Comparison of ENCODE assay signal across 1 cellular context in the genomic region with DNA sequence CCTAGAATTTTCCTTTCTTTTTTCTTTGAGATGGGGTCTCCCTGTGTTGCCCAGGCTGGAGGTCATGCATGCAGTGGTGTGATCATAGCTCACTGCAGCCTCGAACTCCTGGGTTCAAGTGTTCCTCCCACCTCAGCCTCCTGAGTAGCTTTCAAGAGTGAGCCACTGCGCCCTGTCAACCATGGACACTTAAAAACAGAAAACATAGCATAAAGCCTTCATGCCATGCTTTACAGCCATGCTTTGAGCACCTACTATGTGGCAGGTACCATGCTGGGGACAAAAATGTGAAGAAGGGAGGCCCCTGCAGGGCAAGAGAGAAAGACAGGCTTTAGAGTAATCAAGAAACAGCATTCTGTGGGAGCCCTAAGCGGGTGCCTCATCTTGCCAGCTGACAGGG.
TF ChIP-seq lines count a peak whose summit lies in the region.

No MANE protein-coding gene starts in this region.

TF ChIP-seq in K562, 482 proteins besides CTCF, POLR2A, EP300 and RAD21:
- no peak for TF ChIP-seq RBM17 (IDR thresholded peaks at IDR 0.05; ENCODE audit: borderline replicate concordance, low read depth, low read length)
- no peak for TF ChIP-seq CBX8 (IDR thresholded peaks at IDR 0.05; ENCODE audit: borderline replicate concordance, extremely low read depth, low read depth, low read length, poor library complexity, severe bottlenecking)
- TF ChIP-seq COPS2 (conservative IDR thresholded peaks at IDR 0.05), result no peak
- TF ChIP-seq GATAD2B (IDR thresholded peaks at IDR 0.05; ENCODE audit: borderline replicate concordance), result no peak
- TF ChIP-seq, protein P1, sequence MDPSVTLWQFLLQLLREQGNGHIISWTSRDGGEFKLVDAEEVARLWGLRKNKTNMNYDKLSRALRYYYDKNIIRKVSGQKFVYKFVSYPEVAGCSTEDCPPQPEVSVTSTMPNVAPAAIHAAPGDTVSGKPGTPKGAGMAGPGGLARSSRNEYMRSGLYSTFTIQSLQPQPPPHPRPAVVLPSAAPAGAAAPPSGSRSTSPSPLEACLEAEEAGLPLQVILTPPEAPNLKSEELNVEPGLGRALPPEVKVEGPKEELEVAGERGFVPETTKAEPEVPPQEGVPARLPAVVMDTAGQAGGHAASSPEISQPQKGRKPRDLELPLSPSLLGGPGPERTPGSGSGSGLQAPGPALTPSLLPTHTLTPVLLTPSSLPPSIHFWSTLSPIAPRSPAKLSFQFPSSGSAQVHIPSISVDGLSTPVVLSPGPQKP (CRISPR knock-in tag; IDR thresholded peaks at IDR 0.05), result no peak
- no peak for TF ChIP-seq PHF20 (IDR thresholded peaks at IDR 0.05; ENCODE audit: partially characterized antibody)
- TF ChIP-seq ZNF785 (CRISPR knock-in tag; IDR thresholded peaks at IDR 0.05), result no peak
- TF ChIP-seq, protein P2, sequence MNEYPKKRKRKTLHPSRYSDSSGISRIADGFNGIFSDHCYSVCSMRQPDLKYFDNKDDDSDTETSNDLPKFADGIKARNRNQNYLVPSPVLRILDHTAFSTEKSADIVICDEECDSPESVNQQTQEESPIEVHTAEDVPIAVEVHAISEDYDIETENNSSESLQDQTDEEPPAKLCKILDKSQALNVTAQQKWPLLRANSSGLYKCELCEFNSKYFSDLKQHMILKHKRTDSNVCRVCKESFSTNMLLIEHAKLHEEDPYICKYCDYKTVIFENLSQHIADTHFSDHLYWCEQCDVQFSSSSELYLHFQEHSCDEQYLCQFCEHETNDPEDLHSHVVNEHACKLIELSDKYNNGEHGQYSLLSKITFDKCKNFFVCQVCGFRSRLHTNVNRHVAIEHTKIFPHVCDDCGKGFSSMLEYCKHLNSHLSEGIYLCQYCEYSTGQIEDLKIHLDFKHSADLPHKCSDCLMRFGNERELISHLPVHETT (CRISPR knock-in tag; conservative IDR thresholded peaks at IDR 0.05 in 1 of 2, IDR thresholded peaks at IDR 0.05 in 1 of 2), result 0 out of 4 replicates have a peak, but pooled peaks of 1 of the 2 experiments have one; percentile 81
- no peak for TF ChIP-seq MYNN (IDR thresholded peaks at IDR 0.05)
- 0 out of 2 replicates have a peak, but pooled peaks have one; percentile 57 for TF ChIP-seq MYNN (CRISPR knock-in tag; IDR thresholded peaks at IDR 0.05)
- no peak for TF ChIP-seq DPF2 (IDR thresholded peaks at IDR 0.05)
- 0 out of 2 replicates have a peak, but pooled peaks have one; percentile 11 for TF ChIP-seq ZNF384 (IDR thresholded peaks at IDR 0.05; ENCODE audit: low read depth, low read length)
- TF ChIP-seq MAFF (IDR thresholded peaks at IDR 0.05; ENCODE audit: low read length), result no peak
- TF ChIP-seq ZNF212 (CRISPR knock-in tag; IDR thresholded peaks at IDR 0.05), result no peak
- TF ChIP-seq ZNF12 (CRISPR knock-in tag; IDR thresholded peaks at IDR 0.05), result no peak
- TF ChIP-seq DNMT1 (IDR thresholded peaks at IDR 0.05), result no peak
- TF ChIP-seq MYBL2 (IDR thresholded peaks at IDR 0.05; ENCODE audit: low read depth), result no peak
- TF ChIP-seq MYBL2 (CRISPR knock-in tag; IDR thresholded peaks at IDR 0.05; ENCODE audit: borderline replicate concordance), result no peak
- peak; percentile 27; the same call in 1 of the 2 replicates for TF ChIP-seq CC2D1A (IDR thresholded peaks at IDR 0.05)
- TF ChIP-seq PHF8 (IDR thresholded peaks at IDR 0.05; ENCODE audit: borderline replicate concordance, low read length), result no peak
- no peak for TF ChIP-seq BCL6 (CRISPR knock-in tag; IDR thresholded peaks at IDR 0.05)
- no peak for TF ChIP-seq HDAC8 (tag; IDR thresholded peaks at IDR 0.05)
- TF ChIP-seq, protein P3, sequence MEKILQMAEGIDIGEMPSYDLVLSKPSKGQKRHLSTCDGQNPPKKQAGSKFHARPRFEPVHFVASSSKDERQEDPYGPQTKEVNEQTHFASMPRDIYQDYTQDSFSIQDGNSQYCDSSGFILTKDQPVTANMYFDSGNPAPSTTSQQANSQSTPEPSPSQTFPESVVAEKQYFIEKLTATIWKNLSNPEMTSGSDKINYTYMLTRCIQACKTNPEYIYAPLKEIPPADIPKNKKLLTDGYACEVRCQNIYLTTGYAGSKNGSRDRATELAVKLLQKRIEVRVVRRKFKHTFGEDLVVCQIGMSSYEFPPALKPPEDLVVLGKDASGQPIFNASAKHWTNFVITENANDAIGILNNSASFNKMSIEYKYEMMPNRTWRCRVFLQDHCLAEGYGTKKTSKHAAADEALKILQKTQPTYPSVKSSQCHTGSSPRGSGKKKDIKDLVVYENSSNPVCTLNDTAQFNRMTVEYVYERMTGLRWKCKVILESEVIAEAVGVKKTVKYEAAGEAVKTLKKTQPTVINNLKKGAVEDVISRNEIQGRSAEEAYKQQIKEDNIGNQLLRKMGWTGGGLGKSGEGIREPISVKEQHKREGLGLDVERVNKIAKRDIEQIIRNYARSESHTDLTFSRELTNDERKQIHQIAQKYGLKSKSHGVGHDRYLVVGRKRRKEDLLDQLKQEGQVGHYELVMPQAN (IDR thresholded peaks at IDR 0.05; ENCODE audit: borderline replicate concordance), result no peak
- no peak for TF ChIP-seq E2F3 (CRISPR knock-in tag; IDR thresholded peaks at IDR 0.05)
- TF ChIP-seq, protein P4, sequence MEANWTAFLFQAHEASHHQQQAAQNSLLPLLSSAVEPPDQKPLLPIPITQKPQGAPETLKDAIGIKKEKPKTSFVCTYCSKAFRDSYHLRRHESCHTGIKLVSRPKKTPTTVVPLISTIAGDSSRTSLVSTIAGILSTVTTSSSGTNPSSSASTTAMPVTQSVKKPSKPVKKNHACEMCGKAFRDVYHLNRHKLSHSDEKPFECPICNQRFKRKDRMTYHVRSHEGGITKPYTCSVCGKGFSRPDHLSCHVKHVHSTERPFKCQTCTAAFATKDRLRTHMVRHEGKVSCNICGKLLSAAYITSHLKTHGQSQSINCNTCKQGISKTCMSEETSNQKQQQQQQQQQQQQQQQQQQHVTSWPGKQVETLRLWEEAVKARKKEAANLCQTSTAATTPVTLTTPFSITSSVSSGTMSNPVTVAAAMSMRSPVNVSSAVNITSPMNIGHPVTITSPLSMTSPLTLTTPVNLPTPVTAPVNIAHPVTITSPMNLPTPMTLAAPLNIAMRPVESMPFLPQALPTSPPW (CRISPR knock-in tag; IDR thresholded peaks at IDR 0.05), result peak; percentile 8; the same call in 1 of the 2 replicates
- no peak for TF ChIP-seq ETV6 (IDR thresholded peaks at IDR 0.05; ENCODE audit: borderline replicate concordance in 1 of 2, low read depth in 2 of 2, low read length in 1 of 2)
- no peak for TF ChIP-seq ETV6 (CRISPR knock-in tag; IDR thresholded peaks at IDR 0.05; ENCODE audit: borderline replicate concordance)
- peak; percentile 98 for TF ChIP-seq ZKSCAN1 (IDR thresholded peaks at IDR 0.05; ENCODE audit: low read depth, low read length)
- TF ChIP-seq SMC3 (conservative IDR thresholded peaks at IDR 0.05; ENCODE audit: insufficient read depth, low read depth, low read length), result 0 out of 2 replicates have a peak, but pooled peaks have one; percentile 1
- TF ChIP-seq ZBED1 (IDR thresholded peaks at IDR 0.05), result no peak
- no peak for TF ChIP-seq CAMTA2 (CRISPR knock-in tag; conservative IDR thresholded peaks at IDR 0.05)
- no peak for TF ChIP-seq RBM34 (IDR thresholded peaks at IDR 0.05; ENCODE audit: borderline replicate concordance, insufficient read depth, low read length)
- no peak for TF ChIP-seq ZNF282 (CRISPR knock-in tag; IDR thresholded peaks at IDR 0.05)
- TF ChIP-seq TAF7 (tag; IDR thresholded peaks at IDR 0.05), result no peak
- no peak for TF ChIP-seq RFX7 (CRISPR knock-in tag; IDR thresholded peaks at IDR 0.05)
- TF ChIP-seq WHSC1 (IDR thresholded peaks at IDR 0.05; ENCODE audit: low read length), result no peak
- no peak for TF ChIP-seq PTBP1 (IDR thresholded peaks at IDR 0.05; ENCODE audit: low read depth, low read length)
- no peak for TF ChIP-seq NR4A1 (CRISPR knock-in tag; IDR thresholded peaks at IDR 0.05)
- no peak for TF ChIP-seq NR4A1 (tag; IDR thresholded peaks at IDR 0.05)
- no peak for TF ChIP-seq FIP1L1 (IDR thresholded peaks at IDR 0.05; ENCODE audit: low read depth, low read length, poor library complexity, severe bottlenecking)
- TF ChIP-seq KDM2B (CRISPR knock-in tag; IDR thresholded peaks at IDR 0.05), result no peak
- TF ChIP-seq, protein P5, sequence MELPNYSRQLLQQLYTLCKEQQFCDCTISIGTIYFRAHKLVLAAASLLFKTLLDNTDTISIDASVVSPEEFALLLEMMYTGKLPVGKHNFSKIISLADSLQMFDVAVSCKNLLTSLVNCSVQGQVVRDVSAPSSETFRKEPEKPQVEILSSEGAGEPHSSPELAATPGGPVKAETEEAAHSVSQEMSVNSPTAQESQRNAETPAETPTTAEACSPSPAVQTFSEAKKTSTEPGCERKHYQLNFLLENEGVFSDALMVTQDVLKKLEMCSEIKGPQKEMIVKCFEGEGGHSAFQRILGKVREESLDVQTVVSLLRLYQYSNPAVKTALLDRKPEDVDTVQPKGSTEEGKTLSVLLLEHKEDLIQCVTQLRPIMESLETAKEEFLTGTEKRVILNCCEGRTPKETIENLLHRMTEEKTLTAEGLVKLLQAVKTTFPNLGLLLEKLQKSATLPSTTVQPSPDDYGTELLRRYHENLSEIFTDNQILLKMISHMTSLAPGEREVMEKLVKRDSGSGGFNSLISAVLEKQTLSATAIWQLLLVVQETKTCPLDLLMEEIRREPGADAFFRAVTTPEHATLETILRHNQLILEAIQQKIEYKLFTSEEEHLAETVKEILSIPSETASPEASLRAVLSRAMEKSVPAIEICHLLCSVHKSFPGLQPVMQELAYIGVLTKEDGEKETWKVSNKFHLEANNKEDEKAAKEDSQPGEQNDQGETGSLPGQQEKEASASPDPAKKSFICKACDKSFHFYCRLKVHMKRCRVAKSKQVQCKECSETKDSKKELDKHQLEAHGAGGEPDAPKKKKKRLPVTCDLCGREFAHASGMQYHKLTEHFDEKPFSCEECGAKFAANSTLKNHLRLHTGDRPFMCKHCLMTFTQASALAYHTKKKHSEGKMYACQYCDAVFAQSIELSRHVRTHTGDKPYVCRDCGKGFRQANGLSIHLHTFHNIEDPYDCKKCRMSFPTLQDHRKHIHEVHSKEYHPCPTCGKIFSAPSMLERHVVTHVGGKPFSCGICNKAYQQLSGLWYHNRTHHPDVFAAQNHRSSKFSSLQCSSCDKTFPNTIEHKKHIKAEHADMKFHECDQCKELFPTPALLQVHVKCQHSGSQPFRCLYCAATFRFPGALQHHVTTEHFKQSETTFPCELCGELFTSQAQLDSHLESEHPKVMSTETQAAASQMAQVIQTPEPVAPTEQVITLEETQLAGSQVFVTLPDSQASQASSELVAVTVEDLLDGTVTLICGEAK (IDR thresholded peaks at IDR 0.05), result no peak
- TF ChIP-seq, protein P5 (CRISPR knock-in tag; IDR thresholded peaks at IDR 0.05), result peak; percentile 54; the same call in 1 of the 2 replicates
- TF ChIP-seq BACH1 (tag; IDR thresholded peaks at IDR 0.05), result no peak
- peak; percentile 71; the same call in 1 of the 2 replicates for TF ChIP-seq EZH2 (IDR thresholded peaks at IDR 0.05; ENCODE audit: borderline replicate concordance, low read depth, low read length)
- TF ChIP-seq ZNF77 (CRISPR knock-in tag; IDR thresholded peaks at IDR 0.05), result no peak
- no peak for TF ChIP-seq IFI16 (CRISPR knock-in tag; IDR thresholded peaks at IDR 0.05)
- no peak for TF ChIP-seq KDM4B (IDR thresholded peaks at IDR 0.05; ENCODE audit: borderline replicate concordance in 2 of 2, low read depth in 1 of 2)
- TF ChIP-seq SRSF7 (optimal IDR thresholded peaks at IDR 0.05; ENCODE audit: low read depth, low read length), result no peak
- TF ChIP-seq SIRT6 (IDR thresholded peaks at IDR 0.05; ENCODE audit: low read depth, low read length), result no peak
- no peak for TF ChIP-seq CREBBP (IDR thresholded peaks at IDR 0.05; ENCODE audit: low read depth, low read length)
- TF ChIP-seq, protein P6, sequence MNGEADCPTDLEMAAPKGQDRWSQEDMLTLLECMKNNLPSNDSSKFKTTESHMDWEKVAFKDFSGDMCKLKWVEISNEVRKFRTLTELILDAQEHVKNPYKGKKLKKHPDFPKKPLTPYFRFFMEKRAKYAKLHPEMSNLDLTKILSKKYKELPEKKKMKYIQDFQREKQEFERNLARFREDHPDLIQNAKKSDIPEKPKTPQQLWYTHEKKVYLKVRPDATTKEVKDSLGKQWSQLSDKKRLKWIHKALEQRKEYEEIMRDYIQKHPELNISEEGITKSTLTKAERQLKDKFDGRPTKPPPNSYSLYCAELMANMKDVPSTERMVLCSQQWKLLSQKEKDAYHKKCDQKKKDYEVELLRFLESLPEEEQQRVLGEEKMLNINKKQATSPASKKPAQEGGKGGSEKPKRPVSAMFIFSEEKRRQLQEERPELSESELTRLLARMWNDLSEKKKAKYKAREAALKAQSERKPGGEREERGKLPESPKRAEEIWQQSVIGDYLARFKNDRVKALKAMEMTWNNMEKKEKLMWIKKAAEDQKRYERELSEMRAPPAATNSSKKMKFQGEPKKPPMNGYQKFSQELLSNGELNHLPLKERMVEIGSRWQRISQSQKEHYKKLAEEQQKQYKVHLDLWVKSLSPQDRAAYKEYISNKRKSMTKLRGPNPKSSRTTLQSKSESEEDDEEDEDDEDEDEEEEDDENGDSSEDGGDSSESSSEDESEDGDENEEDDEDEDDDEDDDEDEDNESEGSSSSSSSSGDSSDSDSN (IDR thresholded peaks at IDR 0.05; ENCODE audit: borderline replicate concordance in 1 of 2, low read depth in 2 of 2, low read length in 2 of 2), result 0 out of 4 replicates have a peak, but pooled peaks of 1 of the 2 experiments have one; percentile 14
- TF ChIP-seq ZKSCAN8 (CRISPR knock-in tag; IDR thresholded peaks at IDR 0.05), result no peak
TF ChIP-seq in K562: peak in this region for 10.
